Comparison of ENCODE assay signal across 8 cellular contexts in the genomic region with DNA sequence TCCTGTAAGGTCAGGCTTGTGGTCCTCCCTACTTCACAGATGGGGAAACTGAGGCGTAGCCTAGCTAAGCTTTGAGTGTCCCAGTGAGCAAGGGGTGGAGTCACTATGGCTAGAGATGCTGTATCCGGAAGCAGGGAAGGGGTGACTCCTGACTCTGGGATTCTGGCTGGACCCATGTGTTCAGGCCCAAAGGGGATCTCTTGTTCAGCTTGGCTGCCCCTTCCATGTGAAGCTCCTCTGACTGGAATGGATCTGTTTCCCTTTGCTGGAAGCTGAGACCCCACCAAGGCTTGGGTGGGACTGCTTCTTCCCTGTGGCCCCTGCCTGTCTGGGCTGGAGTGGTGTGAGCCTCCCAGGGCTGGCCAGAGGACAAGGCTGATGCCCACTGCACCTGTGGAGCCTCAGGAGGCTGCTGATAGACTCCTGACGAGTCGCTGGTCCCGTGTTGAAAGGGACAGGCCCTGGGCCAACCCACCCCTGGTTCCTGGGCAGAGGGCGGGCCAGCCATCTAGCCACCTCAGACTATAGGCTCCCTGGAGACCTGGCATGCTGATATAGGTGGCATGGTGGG. TPM values are rescaled to one million over a fixed set of nuclear protein-coding genes. Genes with fewer than 3 reads are reported as not detected.
DNase-seq lines count a peak whose midpoint lies in the region; ATAC-seq and TF ChIP-seq lines count a peak whose summit lies in the region.

No MANE protein-coding gene starts in this region.

- H3K27me3 ChIP-seq in AG04450 (ENCODE audit: control insufficient read depth, insufficient read depth, low read length) (no peaks in the 10 kb centered on the region), Loucy (ENCODE audit: insufficient read depth, low read length, poor library complexity, severe bottlenecking) (peaks cover 7% of the 10 kb centered on the region), colonic mucosa (no peaks in the 10 kb centered on the region), muscle layer of duodenum (ENCODE audit: low read depth, low read length) (no peaks in the 10 kb centered on the region)

- peaks cover 6% of the 10 kb centered on the region; the same call in 1 of the 2 replicates for H3F3A ChIP-seq in Loucy (ENCODE audit: low read depth)

- H2AFZ ChIP-seq in Loucy (ENCODE audit: low read length), result no peak overlapping the region

- intact Hi-C loops in colonic mucosa (cut with DNase I), result loop anchor here (5.0 kb wide), 2 partner anchors 694 to 754 kb away; no protein-coding TSS in a partner anchor

- TF ChIP-seq CTCF in AG04450 (IDR thresholded peaks at IDR 0.05; ENCODE audit: low read depth, low read length) (no peak), Loucy (conservative IDR thresholded peaks at IDR 0.05; ENCODE audit: low read length) (no peak), colonic mucosa (IDR thresholded peaks at IDR 0.05) (no peak)

- H3K27ac ChIP-seq in AG04450 (ENCODE audit: low read depth, low read length) (no peak overlapping the region), colonic mucosa (peak overlapping the region; percentile 93), muscle layer of duodenum (ENCODE audit: low read length) (peak overlapping the region; percentile 88)

- H3K9ac ChIP-seq in Loucy (ENCODE audit: low read depth, low read length, poor library complexity, severe bottlenecking) (peak overlapping the region; percentile 98), colonic mucosa (ENCODE audit: low read depth in 2 of 2, low read length in 2 of 2) (peak overlapping the region; percentile 74 to 85)

- POLR2A ChIA-PET in AG04450 (lab: Yijun Ruan, JAX) (interaction anchor here (1.9 kb wide), 1 partner anchor 49 kb away, joined by 4 read pairs; a partner anchor contains a TSS), HEK293T (lab: Yijun Ruan, JAX) (interaction anchor here (1.1 to 3.6 kb wide), 5 partner anchors 34 to 776 kb away, joined by 3 to 12 read pairs (median 4); a partner anchor contains a TSS)

- ATAC-seq in HG02970 (IDR thresholded peaks at IDR 0.05; ENCODE audit: low FRiP score, unreplicated experiment), result no peak
- ATAC-seq in activated CD4-positive, CD25-positive, alpha-beta regulatory T cell treated with anti-CD3 and anti-CD28 coated beads, Interleukin-2, amount 50 U/mL, for 24 hours, result no peak

- H3K9me3 ChIP-seq in AG04450 (ENCODE audit: control insufficient read depth, insufficient read depth, low read length) (peaks cover 4% of the 10 kb centered on the region; the same call in 1 of the 2 replicates), Loucy (ENCODE audit: insufficient read depth, low read depth, low read length) (no peaks in the 10 kb centered on the region), colonic mucosa (no peaks in the 10 kb centered on the region), muscle layer of duodenum (ENCODE audit: control insufficient read depth in 1 of 2, low read length in 2 of 2) (no peaks in the 10 kb centered on the region)

- CTCF ChIA-PET in AG04450 (lab: Charles Lee), result interaction anchor here (0.6 to 12.3 kb wide), 4 partner anchors 35 to 812 kb away, joined by 3 to 436 read pairs (median 4); a partner anchor contains a TSS
- CTCF ChIA-PET in HEK293T (lab: Yijun Ruan, JAX), result interaction anchor here (0.6 to 2.0 kb wide), 2 partner anchors 55 to 314 kb away, joined by 3 to 7 read pairs; no protein-coding TSS in a partner anchor

- H3K36me3 ChIP-seq in Loucy (ENCODE audit: insufficient read depth, low read length) (0 out of 2 replicates have a peak, but pooled peaks cover 6% of the 10 kb centered on the region), colonic mucosa (no peaks in the 10 kb centered on the region), muscle layer of duodenum (ENCODE audit: control insufficient read depth in 1 of 2, insufficient read depth in 2 of 2, low read length in 2 of 2) (peaks cover 3 to 5% of the 10 kb centered on the region in 2 donors)

- peaks cover 57% of the 10 kb centered on the region for H3K79me2 ChIP-seq in Loucy (ENCODE audit: insufficient read depth, low read length)

- H4K20me1 ChIP-seq in Loucy (ENCODE audit: insufficient read depth, low read length, poor library complexity, severe bottlenecking), result no peaks in the 10 kb centered on the region

- H3K9me2 ChIP-seq in Loucy (replicated peaks; ENCODE audit: low read depth, low read length), result no peaks in the 10 kb centered on the region

- peak overlapping the region; percentile 95 for H3K4me2 ChIP-seq in Loucy (ENCODE audit: low read depth, low read length, poor library complexity, severe bottlenecking)

- H3K4me1 ChIP-seq in Loucy (ENCODE audit: insufficient read depth, low read length, poor library complexity, severe bottlenecking) (peaks cover 44% of the 10 kb centered on the region), colonic mucosa (peaks cover 10% of the 10 kb centered on the region), muscle layer of duodenum (ENCODE audit: control insufficient read depth in 1 of 2, insufficient read depth in 2 of 2, low read length in 2 of 2) (peaks cover 15 to 16% of the 10 kb centered on the region in 2 donors)

- peak overlapping the region; percentile 84 for H3K4me3 ChIP-seq in AG04450 (ENCODE audit: low read depth, low read length)
- H3K4me3 ChIP-seq in Loucy (ENCODE audit: low read length, poor library complexity, severe bottlenecking), result peak overlapping the region; percentile 97
- H3K4me3 ChIP-seq in colonic mucosa, result peak overlapping the region; percentile 88
- peak overlapping the region; percentile 84 for H3K4me3 ChIP-seq in muscle layer of duodenum (ENCODE audit: low read depth in 1 of 2, low read length in 2 of 2)

- DNase-seq in AG04450 (ENCODE audit: low read depth, low spot score) (no peak), colonic mucosa (no peak), NCI-H187 (lab: John Stamatoyannopoulos, UW) (no peak), HEK293T (ENCODE audit: extremely low spot score) (no peak)

TF ChIP-seq in HEK293T, 16 proteins besides CTCF, POLR2A, EP300 and RAD21:
- no peak for TF ChIP-seq FOXK2 (IDR thresholded peaks at IDR 0.05)
- no peak for TF ChIP-seq LEF1 (IDR thresholded peaks at IDR 0.05; ENCODE audit: borderline replicate concordance)
- no peak for TF ChIP-seq ARNT (IDR thresholded peaks at IDR 0.05)
- TF ChIP-seq SP1 (IDR thresholded peaks at IDR 0.05), result no peak
- TF ChIP-seq, protein P1, sequence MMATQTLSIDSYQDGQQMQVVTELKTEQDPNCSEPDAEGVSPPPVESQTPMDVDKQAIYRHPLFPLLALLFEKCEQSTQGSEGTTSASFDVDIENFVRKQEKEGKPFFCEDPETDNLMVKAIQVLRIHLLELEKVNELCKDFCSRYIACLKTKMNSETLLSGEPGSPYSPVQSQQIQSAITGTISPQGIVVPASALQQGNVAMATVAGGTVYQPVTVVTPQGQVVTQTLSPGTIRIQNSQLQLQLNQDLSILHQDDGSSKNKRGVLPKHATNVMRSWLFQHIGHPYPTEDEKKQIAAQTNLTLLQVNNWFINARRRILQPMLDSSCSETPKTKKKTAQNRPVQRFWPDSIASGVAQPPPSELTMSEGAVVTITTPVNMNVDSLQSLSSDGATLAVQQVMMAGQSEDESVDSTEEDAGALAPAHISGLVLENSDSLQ (IDR thresholded peaks at IDR 0.05), result no peak
- TF ChIP-seq ELF4 (IDR thresholded peaks at IDR 0.05), result no peak
- no peak for TF ChIP-seq NFRKB (IDR thresholded peaks at IDR 0.05)
- no peak for TF ChIP-seq ZNF384 (IDR thresholded peaks at IDR 0.05)
- no peak for TF ChIP-seq TARDBP (IDR thresholded peaks at IDR 0.05)
- TF ChIP-seq CTBP1 (IDR thresholded peaks at IDR 0.05; ENCODE audit: borderline replicate concordance), result no peak
- no peak for TF ChIP-seq HDGF (IDR thresholded peaks at IDR 0.05; ENCODE audit: borderline replicate concordance)
- TF ChIP-seq L3MBTL2 (conservative IDR thresholded peaks at IDR 0.05), result no peak
- no peak for TF ChIP-seq FOXA1 (IDR thresholded peaks at IDR 0.05)
- no peak for TF ChIP-seq BHLHE40 (IDR thresholded peaks at IDR 0.05; ENCODE audit: borderline replicate concordance)
- no peak for TF ChIP-seq FOXM1 (IDR thresholded peaks at IDR 0.05; ENCODE audit: borderline replicate concordance)
- no peak for TF ChIP-seq SUZ12 (IDR thresholded peaks at IDR 0.05)

RNA-seq across cellular contexts. Expression of a gene that starts 1.0 kb away (rescaled TPM):
- polyA plus RNA-seq in AG04450 (2011; rRNA removed), result 35.7 and 42.3 TPM in 2 replicates
- 32.2 and 38.3 TPM in 2 replicates for polyA minus RNA-seq in AG04450 (2011; rRNA and poly(A)+ RNA removed)
- total RNA-seq in colonic mucosa, result 10 to 100 TPM; 27.3 to 45.1 TPM

RNA-seq across cellular contexts. Expression of a gene that starts 6.4 kb away (rescaled TPM):
- 2.4 and 4.1 TPM in 2 replicates for polyA plus RNA-seq in AG04450 (2011; rRNA removed)
- 6.1 and 6.2 TPM in 2 replicates for polyA minus RNA-seq in AG04450 (2011; rRNA and poly(A)+ RNA removed)
- total RNA-seq in colonic mucosa, result 10 to 100 TPM; 17.1 to 19.6 TPM

RNA-seq across cellular contexts. Expression of a gene that starts 48.7 kb away (rescaled TPM):
- polyA plus RNA-seq in AG04450 (2011; rRNA removed), result 12.1 and 15.5 TPM in 2 replicates
- 14.6 and 17.3 TPM in 2 replicates for polyA minus RNA-seq in AG04450 (2011; rRNA and poly(A)+ RNA removed)
- 10 to 100 TPM; 23.0 to 28.5 TPM for total RNA-seq in colonic mucosa

RNA-seq across cellular contexts. Expression of a gene that starts 50.4 kb away (rescaled TPM):
- 10.0 and 11.7 TPM in 2 replicates for polyA plus RNA-seq in AG04450 (2011; rRNA removed)
- polyA minus RNA-seq in AG04450 (2011; rRNA and poly(A)+ RNA removed), result 10.3 and 11.9 TPM in 2 replicates
- total RNA-seq in colonic mucosa, result 1 to 10 TPM; 2.4 to 2.9 TPM

RNA-seq across cellular contexts. Expression of a gene that starts 56.7 kb away (rescaled TPM):
- polyA plus RNA-seq in AG04450 (2011; rRNA removed), result 0.07 and 0.10 TPM in 2 replicates
- 0.13 and 0.18 TPM in 2 replicates for polyA minus RNA-seq in AG04450 (2011; rRNA and poly(A)+ RNA removed)
- total RNA-seq in colonic mucosa, result under 1 TPM; 0.02 to 0.32 TPM
